8 cellular contexts compared by ENCODE assay signal in genomic region chr6:139369568-139370046, GRCh38. TPM values are rescaled to one million over a fixed set of nuclear protein-coding genes. Genes with fewer than 3 reads are reported as not detected.
A peak's percentile ranks its signal among the peaks of the same experiment; 100 is the strongest.
DNase-seq lines count a peak whose midpoint lies in the region; ATAC-seq, FAIRE-seq and TF ChIP-seq lines count a peak whose summit lies in the region.

No MANE protein-coding gene starts in this region.

- peak; percentile 91 for FAIRE-seq in TTC549 (lab: Jason Lieb, UNC)

- no peaks in the 10 kb centered on the region for H3K9me3 ChIP-seq in trophoblast cell (ENCODE audit: insufficient read depth, low read depth, low read length)

- no peak overlapping the region for H2AK5ac ChIP-seq in trophoblast cell (ENCODE audit: low read length)

- H3K18ac ChIP-seq in trophoblast cell (ENCODE audit: low read length) = no peak overlapping the region

- WGBS in trophoblast cell (ENCODE audit: extremely low coverage, insufficient coverage, insufficient read length) = no CpG with 5 or more reads among the region's 8 CpGs

- H2BK5ac ChIP-seq in trophoblast cell (ENCODE audit: low read depth, low read length, poor library complexity) = no peak overlapping the region

- H3K23ac ChIP-seq in trophoblast cell (ENCODE audit: low read length) = no peak overlapping the region

- no peaks in the 10 kb centered on the region for H3K27me3 ChIP-seq in trophoblast cell (ENCODE audit: insufficient read depth, low read length)

- H4K8ac ChIP-seq in trophoblast cell (ENCODE audit: low read depth, low read length) = no peak overlapping the region

- H4K12ac ChIP-seq in trophoblast cell (ENCODE audit: low read depth, low read length) = no peak overlapping the region

- peaks cover 15% of the 10 kb centered on the region for H3K79me2 ChIP-seq in trophoblast cell (ENCODE audit: control insufficient read depth, insufficient read depth, low read length, poor library complexity)

- peak; percentile 6 for ATAC-seq in Right ventricle myocardium superior (ENCODE audit: poor library complexity)
- no peak for ATAC-seq in left ventricle myocardium superior
- no peak for ATAC-seq in GM21423 (IDR thresholded peaks at IDR 0.05; ENCODE audit: unreplicated experiment)

- H3K79me1 ChIP-seq in trophoblast cell (ENCODE audit: low read length) = peaks cover 22% of the 10 kb centered on the region

- H3K9ac ChIP-seq in trophoblast cell (ENCODE audit: low read length) = no peak overlapping the region

- H3K4ac ChIP-seq in trophoblast cell (ENCODE audit: low read depth, low read length) = no peak overlapping the region

- H3K4me3 ChIP-seq in fibroblast of mammary gland (ENCODE audit: control insufficient read depth, low read depth, low read length) = no peak overlapping the region
- no peak overlapping the region for H3K4me3 ChIP-seq in trophoblast cell (ENCODE audit: low read depth, low read length)

- no peak for DNase-seq in Right ventricle myocardium superior
- DNase-seq in left ventricle myocardium superior = no peak
- DNase-seq in NCI-H1105 (lab: John Stamatoyannopoulos, UW) = peak; percentile 35
- peak; percentile 74 for DNase-seq in fibroblast of mammary gland (ENCODE audit: low read depth)
- DNase-seq in trophoblast cell = peak in 1 of 2 donors; percentile 77
- DNase-seq in UCSD-AML1 (lab: John Stamatoyannopoulos, UW; ENCODE audit: unreplicated experiment) = no peak

- H3K27ac ChIP-seq in trophoblast cell (ENCODE audit: low read depth, low read length) = peak overlapping the region; percentile 50

- peaks cover 2 to 11% of the 10 kb centered on the region in 2 experiments for H3K4me1 ChIP-seq in trophoblast cell (ENCODE audit: control insufficient read depth in 1 of 2, insufficient read depth in 2 of 2, low read length in 2 of 2)

- H2BK120ac ChIP-seq in trophoblast cell (ENCODE audit: insufficient read depth, low read length, poor library complexity) = no peak overlapping the region

- H3K36me3 ChIP-seq in trophoblast cell (ENCODE audit: control insufficient read depth in 1 of 2, insufficient read depth in 2 of 2, low read length in 2 of 2) = peaks cover 9 to 10% of the 10 kb centered on the region in 2 experiments

- H2AFZ ChIP-seq in trophoblast cell (ENCODE audit: insufficient read depth, low read length, poor library complexity) = no peak overlapping the region

- no peak overlapping the region for H4K91ac ChIP-seq in trophoblast cell (ENCODE audit: low read depth, low read length)

- no peak overlapping the region for H3K14ac ChIP-seq in trophoblast cell (ENCODE audit: low read length)

- peak; percentile 67 for TF ChIP-seq CTCF in fibroblast of mammary gland (conservative IDR thresholded peaks at IDR 0.05; ENCODE audit: control insufficient read depth, insufficient read depth, low read depth, low read length)

- H2BK12ac ChIP-seq in trophoblast cell (ENCODE audit: low read length) = no peak overlapping the region

- peak overlapping the region; percentile 9 for H3K4me2 ChIP-seq in trophoblast cell (ENCODE audit: low read length)

- intact Hi-C loops in Right ventricle myocardium superior (cut with DNase I) = loop anchor here (5.0 to 10.0 kb wide), 4 partner anchors 145 to 1073 kb away; no protein-coding TSS in a partner anchor
- intact Hi-C loops in left ventricle myocardium superior (cut with micrococcal nuclease) = loop anchor here (5.0 to 10.0 kb wide), 3 partner anchors 515 to 1078 kb away; no protein-coding TSS in a partner anchor

RNA-seq across cellular contexts. Expression of gene CITED2, which starts 4.8 kb away (rescaled TPM):
- 133 TPM for total RNA-seq in Right ventricle myocardium superior
- total RNA-seq in left ventricle myocardium superior = 172 TPM
- 250 and 268 TPM in 2 replicates for polyA plus RNA-seq in trophoblast cell (2013)

Comparison
In these comparisons a context has a peak if more than half of its experiments do, and no peak if none do; other contexts are left out.
1. DNase-seq: peak in NCI-H1105 (single experiment) and fibroblast of mammary gland (single experiment); none in Right ventricle myocardium superior (single experiment), left ventricle myocardium superior (single experiment) and UCSD-AML1 (single experiment).